ENCODE assay signal across 1 cellular context in genomic region chr6:118489990-118490389, GRCh38.
TF ChIP-seq lines count a peak whose summit lies in the region.

No MANE protein-coding gene starts in this region.

TF ChIP-seq in GM12878, 131 proteins besides CTCF, POLR2A, EP300 and RAD21:
- TF ChIP-seq NR2F1 (conservative IDR thresholded peaks at IDR 0.05) (no peak), ZNF207 (IDR thresholded peaks at IDR 0.05; ENCODE audit: borderline replicate concordance) (no peak), IKZF2 (IDR thresholded peaks at IDR 0.05) (0 out of 4 replicates have a peak, but pooled peaks of 1 of the 2 experiments have one; percentile 13)
TF ChIP-seq in GM12878: peak in this region for 1.
